In genomic region chr11:9613118-9613829, GRCh38 we compare ENCODE assay signal across 8 cellular contexts. TPM values are rescaled to one million over a fixed set of nuclear protein-coding genes. Genes with fewer than 3 reads are reported as not detected.
DNase-seq lines count a peak whose midpoint lies in the region; ATAC-seq, FAIRE-seq and TF ChIP-seq lines count a peak whose summit lies in the region.

No MANE protein-coding gene starts in this region.

- H3K36me3 ChIP-seq in kidney (ENCODE audit: control insufficient read depth in 1 of 2, insufficient read depth in 2 of 2, low read length in 2 of 2) = no peaks in the 10 kb centered on the region

- DNase-seq in AG08396 (ENCODE audit: low spot score) = peak; percentile 94
- peak; percentile 83 for DNase-seq in NCI-H226
- DNase-seq in activated CD4-positive, CD25-positive, alpha-beta regulatory T cell treated with anti-CD3 and anti-CD28 coated beads, Interleukin-2, amount 50 U/mL, for 72 hours = peak; percentile 87
- DNase-seq in cerebellum (ENCODE audit: low spot score) = peak; percentile 87
- peak; percentile 97 for DNase-seq in kidney
- peak; percentile 93 for DNase-seq in stimulated activated CD4-positive, alpha-beta T cell treated with anti-CD3 and anti-CD28 coated beads, Interleukin-15, amount 100 ng/mL, for 24 hours

- H3K4me3 ChIP-seq in kidney (ENCODE audit: low read length in 2 of 2) = peak overlapping the region; percentile 71 to 76

- no peaks in the 10 kb centered on the region for H3K9me3 ChIP-seq in kidney (ENCODE audit: control insufficient read depth in 1 of 2, low read length in 2 of 2)

- ATAC-seq in GM18873 (IDR thresholded peaks at IDR 0.05; ENCODE audit: low FRiP score, unreplicated experiment) = peak; percentile 37
- ATAC-seq in HG03159 (IDR thresholded peaks at IDR 0.05; ENCODE audit: unreplicated experiment) = peak; percentile 39

- peak; percentile 76 for FAIRE-seq in kidney (lab: Jason Lieb, UNC)

- peaks cover 7 to 8% of the 10 kb centered on the region in 2 donors for H3K4me1 ChIP-seq in kidney (ENCODE audit: control insufficient read depth in 1 of 2, insufficient read depth in 1 of 2, low read depth in 1 of 2, low read length in 2 of 2)

- peak overlapping the region; percentile 92 to 93 for H3K27ac ChIP-seq in kidney (ENCODE audit: low read depth in 2 of 2, low read length in 2 of 2)

- TF ChIP-seq CTCF in kidney (IDR thresholded peaks at IDR 0.05; ENCODE audit: borderline replicate concordance, extremely low read depth, insufficient read depth) = peak; percentile 94

- intact Hi-C loops in kidney (cut with DNase I) = loop anchor here (10.0 kb wide), 1 partner anchor 132 kb away; no protein-coding TSS in a partner anchor

- H3K9ac ChIP-seq in kidney (ENCODE audit: low read length in 2 of 2) = peak overlapping the region; percentile 78 to 92

RNA-seq across cellular contexts. Expression of gene WEE1, which starts 39.8 kb away (rescaled TPM):
- 34.5 TPM for total RNA-seq in cerebellum
- 33.9 TPM for total RNA-seq in kidney
- 7.9 TPM for polyA plus RNA-seq in kidney (ENCODE audit: insufficient read depth, low read depth, low replicate concordance)

RNA-seq across cellular contexts. Expression of gene SWAP70, which starts 50.6 kb away (rescaled TPM):
- total RNA-seq in cerebellum (11.9 TPM), kidney (61.0 TPM)
- polyA plus RNA-seq in kidney (ENCODE audit: insufficient read depth, low read depth, low replicate concordance) = 11.1 TPM

Comparison
In these comparisons a context has a peak if more than half of its experiments do, and no peak if none do; other contexts are left out.
1. Peak in every context shown above with its lines: DNase-seq, ATAC-seq, H3K4me3 ChIP-seq and H3K27ac ChIP-seq.